ENCODE assay signal across 13 cellular contexts in genomic region chr11:46914363-46914762, GRCh38. TPM values are rescaled to one million over a fixed set of nuclear protein-coding genes. Genes with fewer than 3 reads are reported as not detected.
DNase-seq lines count a peak whose midpoint lies in the region; ATAC-seq and TF ChIP-seq lines count a peak whose summit lies in the region.
"Had no signal": no experiment of that assay in that cellular context is flagged by ENCODE, and none has a peak within 500 bp of the region (broad histone marks: within the 10 kb centered on the region; RNA-seq: fewer than 3 reads in every experiment).

No MANE protein-coding gene starts in this region.

- no peaks in the 10 kb centered on the region for H3K36me3 ChIP-seq in kidney epithelial cell (ENCODE audit: control insufficient read depth, insufficient read depth, low read length)
- H3K36me3 ChIP-seq: SJSA1 had no signal

- TF ChIP-seq CTCF in dorsolateral prefrontal cortex (IDR thresholded peaks at IDR 0.05 in 54 of 56, conservative IDR thresholded peaks at IDR 0.05 in 2 of 56; ENCODE audit: low read depth in 1 of 56, partially characterized antibody in 56 of 56) (no peak), kidney epithelial cell (IDR thresholded peaks at IDR 0.05; ENCODE audit: insufficient read depth, low read length, poor library complexity, severe bottlenecking) (no peak)

- H3K4me3 ChIP-seq in dorsolateral prefrontal cortex (peak overlapping the region in 13 of 59 donors; percentile 3 to 86 (median 18)), kidney epithelial cell (ENCODE audit: low read depth, low read length) (no peak overlapping the region)
- H3K4me3 ChIP-seq: SJSA1 had no signal

- H3K27ac ChIP-seq in dorsolateral prefrontal cortex, result peak overlapping the region in 53 of 59 donors; percentile 8 to 91 (median 75)
- H3K27ac ChIP-seq: SJSA1 had no signal

- no peak for ATAC-seq in GM19397 (IDR thresholded peaks at IDR 0.05; ENCODE audit: unreplicated experiment)
- ATAC-seq: activated naive CD4-positive, alpha-beta T cell treated with anti-CD3 and anti-CD28 coated beads, Interleukin-2, amount 50 U/mL, for 72 hours had no signal

- DNase-seq in LHCN-M2 (ENCODE audit: low read depth) (peak; percentile 66), dorsolateral prefrontal cortex (no peak), kidney epithelial cell (ENCODE audit: low read depth) (peak; percentile 80), superior temporal gyrus (ENCODE audit: extremely low spot score) (peak; percentile 42), NCI-H2227 (lab: John Stamatoyannopoulos, UW; ENCODE audit: unreplicated experiment) (no peak), cerebellar nuclear complex (lab: John Stamatoyannopoulos, UW) (no peak), HT-29 (ENCODE audit: low spot score) (no peak)
- DNase-seq: activated CD4-positive, alpha-beta T cell treated with anti-CD3 and anti-CD28 coated beads, Interleukin-2, amount 50 U/mL, for 4 hours; DMS79 treated with DMSO at 0.1 percent for 48 hours; NCI-H1930 had no signal

- peaks cover 0 to 13% (median 0%) of the 10 kb centered on the region in 45 donors for H3K27me3 ChIP-seq in dorsolateral prefrontal cortex
- H3K27me3 ChIP-seq in kidney epithelial cell (ENCODE audit: control insufficient read depth, insufficient read depth, low read length), result no peaks in the 10 kb centered on the region

- intact Hi-C loops in dorsolateral prefrontal cortex (cut with DNase I), result no loop called here

RNA-seq across cellular contexts. Expression of gene LRP4, which starts 4.0 kb away (rescaled TPM):
- total RNA-seq in LHCN-M2 (2014; rRNA removed) (1.3 and 1.4 TPM in 2 replicates), dorsolateral prefrontal cortex (100 to 1,000 TPM in 72 of 120 experiments, 10 to 100 TPM in 48; 56.0 to 339 (median 107) TPM), kidney epithelial cell (6.1 and 9.9 TPM in 2 replicates)
- 0.97 TPM for polyA plus RNA-seq in LHCN-M2 (2012)
- 0.15 TPM in 1 of 2 replicates, not detected in the other for total RNA-seq in HT-29 (2014; rRNA removed; shearing (Covaris generic))

RNA-seq across cellular contexts. Expression of gene CSTPP1, which starts 22.2 kb away (rescaled TPM):
- total RNA-seq in LHCN-M2 (2014; rRNA removed), result 20.7 and 25.2 TPM in 2 replicates
- 31.7 TPM for polyA plus RNA-seq in LHCN-M2 (2012)
- total RNA-seq in dorsolateral prefrontal cortex, result 100 to 1,000 TPM in 73 of 120 experiments, 10 to 100 TPM in 47; 71.1 to 144 (median 102) TPM
- total RNA-seq in kidney epithelial cell, result 31.5 and 45.6 TPM in 2 replicates
- total RNA-seq in HT-29 (2014; rRNA removed; shearing (Covaris generic)), result 45.7 and 61.6 TPM in 2 replicates

Comparison
In these comparisons a context has a peak if more than half of its experiments do, and no peak if none do; other contexts are left out.
1. DNase-seq: peak in LHCN-M2 (single experiment), kidney epithelial cell (single experiment) and superior temporal gyrus (single experiment); none in dorsolateral prefrontal cortex (0 of 10), NCI-H2227 (single experiment), cerebellar nuclear complex (0 of 2) and HT-29 (single experiment).